1 cellular context compared by ENCODE assay signal in the genomic region with DNA sequence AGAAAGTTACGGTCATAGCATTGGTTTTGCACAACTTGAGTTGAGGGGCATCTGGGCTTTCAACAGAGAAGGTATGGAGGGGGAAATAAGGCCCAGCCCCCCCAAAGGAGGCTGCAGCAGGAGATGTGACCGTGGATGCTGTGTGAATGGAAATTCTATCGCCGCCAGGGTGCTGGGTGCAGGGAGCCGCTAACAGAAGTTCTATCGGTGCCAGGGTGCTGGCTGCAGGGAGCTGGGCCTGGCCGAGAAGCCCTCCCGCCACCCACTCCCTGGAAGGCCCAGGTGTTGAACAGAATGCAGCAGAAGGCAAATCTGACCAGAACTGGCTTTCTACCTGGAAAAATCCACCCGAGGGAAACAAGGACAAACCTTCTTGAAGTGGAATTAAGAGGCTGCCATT.
TF ChIP-seq lines count a peak whose summit lies in the region.

No MANE protein-coding gene starts in this region.

TF ChIP-seq in WTC11, 78 proteins besides CTCF, POLR2A, EP300 and RAD21 (continued from another document):
- TF ChIP-seq, protein P1, sequence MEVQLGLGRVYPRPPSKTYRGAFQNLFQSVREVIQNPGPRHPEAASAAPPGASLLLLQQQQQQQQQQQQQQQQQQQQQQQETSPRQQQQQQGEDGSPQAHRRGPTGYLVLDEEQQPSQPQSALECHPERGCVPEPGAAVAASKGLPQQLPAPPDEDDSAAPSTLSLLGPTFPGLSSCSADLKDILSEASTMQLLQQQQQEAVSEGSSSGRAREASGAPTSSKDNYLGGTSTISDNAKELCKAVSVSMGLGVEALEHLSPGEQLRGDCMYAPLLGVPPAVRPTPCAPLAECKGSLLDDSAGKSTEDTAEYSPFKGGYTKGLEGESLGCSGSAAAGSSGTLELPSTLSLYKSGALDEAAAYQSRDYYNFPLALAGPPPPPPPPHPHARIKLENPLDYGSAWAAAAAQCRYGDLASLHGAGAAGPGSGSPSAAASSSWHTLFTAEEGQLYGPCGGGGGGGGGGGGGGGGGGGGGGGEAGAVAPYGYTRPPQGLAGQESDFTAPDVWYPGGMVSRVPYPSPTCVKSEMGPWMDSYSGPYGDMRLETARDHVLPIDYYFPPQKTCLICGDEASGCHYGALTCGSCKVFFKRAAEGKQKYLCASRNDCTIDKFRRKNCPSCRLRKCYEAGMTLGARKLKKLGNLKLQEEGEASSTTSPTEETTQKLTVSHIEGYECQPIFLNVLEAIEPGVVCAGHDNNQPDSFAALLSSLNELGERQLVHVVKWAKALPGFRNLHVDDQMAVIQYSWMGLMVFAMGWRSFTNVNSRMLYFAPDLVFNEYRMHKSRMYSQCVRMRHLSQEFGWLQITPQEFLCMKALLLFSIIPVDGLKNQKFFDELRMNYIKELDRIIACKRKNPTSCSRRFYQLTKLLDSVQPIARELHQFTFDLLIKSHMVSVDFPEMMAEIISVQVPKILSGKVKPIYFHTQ (CRISPR knock-in tag; IDR thresholded peaks at IDR 0.05), result no peak
- TF ChIP-seq CREB1 (CRISPR knock-in tag; IDR thresholded peaks at IDR 0.05) (no peak), RORB (CRISPR knock-in tag; IDR thresholded peaks at IDR 0.05) (no peak), GRHL2 (CRISPR knock-in tag; IDR thresholded peaks at IDR 0.05; ENCODE audit: insufficient replicate concordance, severe bottlenecking) (no peak), ATF1 (CRISPR knock-in tag; IDR thresholded peaks at IDR 0.05) (no peak), TEAD4 (CRISPR knock-in tag; IDR thresholded peaks at IDR 0.05) (no peak), SMAD3 (CRISPR knock-in tag; IDR thresholded peaks at IDR 0.05; ENCODE audit: borderline replicate concordance) (no peak), KAT7 (CRISPR knock-in tag; IDR thresholded peaks at IDR 0.05; ENCODE audit: borderline replicate concordance) (no peak)
- TF ChIP-seq, protein P2, sequence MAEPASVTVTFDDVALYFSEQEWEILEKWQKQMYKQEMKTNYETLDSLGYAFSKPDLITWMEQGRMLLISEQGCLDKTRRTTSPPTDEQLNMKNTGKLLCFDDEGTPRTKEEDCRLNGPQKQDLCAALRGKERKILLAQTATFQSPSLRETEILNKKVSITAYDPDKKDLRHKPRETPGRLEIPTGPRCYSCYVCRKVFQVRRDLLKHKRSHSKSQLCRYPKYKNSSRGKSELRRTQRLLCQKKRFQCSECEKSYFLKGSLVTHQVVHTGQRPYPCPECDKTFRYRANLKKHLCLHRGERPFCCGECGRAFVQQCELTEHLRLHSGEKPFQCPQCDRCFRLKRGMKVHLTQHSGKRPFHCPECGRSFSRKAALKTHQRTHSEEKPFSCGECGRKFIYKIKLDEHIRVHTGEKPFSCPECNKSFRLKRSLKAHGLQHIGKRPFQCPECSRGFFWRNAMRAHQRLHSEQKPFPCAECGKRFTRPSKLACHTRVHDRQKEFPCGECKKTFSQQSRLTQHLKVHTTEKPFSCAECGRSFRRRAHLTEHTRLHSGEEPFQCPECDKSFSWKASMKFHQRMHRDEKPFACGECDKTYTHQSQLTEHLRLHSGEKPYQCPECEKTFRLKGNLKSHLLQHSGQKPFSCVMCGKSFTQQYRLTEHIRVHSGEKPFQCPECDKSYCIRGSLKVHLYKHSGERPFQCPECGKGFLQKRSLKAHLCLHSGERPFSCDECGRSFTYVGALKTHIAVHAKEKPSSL (CRISPR knock-in tag; conservative IDR thresholded peaks at IDR 0.05), result no peak
- TF ChIP-seq, protein P3, sequence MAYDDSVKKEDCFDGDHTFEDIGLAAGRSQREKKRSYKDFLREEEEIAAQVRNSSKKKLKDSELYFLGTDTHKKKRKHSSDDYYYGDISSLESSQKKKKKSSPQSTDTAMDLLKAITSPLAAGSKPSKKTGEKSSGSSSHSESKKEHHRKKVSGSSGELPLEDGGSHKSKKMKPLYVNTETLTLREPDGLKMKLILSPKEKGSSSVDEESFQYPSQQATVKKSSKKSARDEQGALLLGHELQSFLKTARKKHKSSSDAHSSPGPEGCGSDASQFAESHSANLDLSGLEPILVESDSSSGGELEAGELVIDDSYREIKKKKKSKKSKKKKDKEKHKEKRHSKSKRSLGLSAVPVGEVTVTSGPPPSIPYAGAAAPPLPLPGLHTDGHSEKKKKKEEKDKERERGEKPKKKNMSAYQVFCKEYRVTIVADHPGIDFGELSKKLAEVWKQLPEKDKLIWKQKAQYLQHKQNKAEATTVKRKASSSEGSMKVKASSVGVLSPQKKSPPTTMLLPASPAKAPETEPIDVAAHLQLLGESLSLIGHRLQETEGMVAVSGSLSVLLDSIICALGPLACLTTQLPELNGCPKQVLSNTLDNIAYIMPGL (CRISPR knock-in tag; IDR thresholded peaks at IDR 0.05), result no peak
- TF ChIP-seq, protein P4, sequence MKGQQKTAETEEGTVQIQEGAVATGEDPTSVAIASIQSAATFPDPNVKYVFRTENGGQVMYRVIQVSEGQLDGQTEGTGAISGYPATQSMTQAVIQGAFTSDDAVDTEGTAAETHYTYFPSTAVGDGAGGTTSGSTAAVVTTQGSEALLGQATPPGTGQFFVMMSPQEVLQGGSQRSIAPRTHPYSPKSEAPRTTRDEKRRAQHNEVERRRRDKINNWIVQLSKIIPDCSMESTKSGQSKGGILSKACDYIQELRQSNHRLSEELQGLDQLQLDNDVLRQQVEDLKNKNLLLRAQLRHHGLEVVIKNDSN (CRISPR knock-in tag; IDR thresholded peaks at IDR 0.05), result no peak
- TF ChIP-seq, protein P5, sequence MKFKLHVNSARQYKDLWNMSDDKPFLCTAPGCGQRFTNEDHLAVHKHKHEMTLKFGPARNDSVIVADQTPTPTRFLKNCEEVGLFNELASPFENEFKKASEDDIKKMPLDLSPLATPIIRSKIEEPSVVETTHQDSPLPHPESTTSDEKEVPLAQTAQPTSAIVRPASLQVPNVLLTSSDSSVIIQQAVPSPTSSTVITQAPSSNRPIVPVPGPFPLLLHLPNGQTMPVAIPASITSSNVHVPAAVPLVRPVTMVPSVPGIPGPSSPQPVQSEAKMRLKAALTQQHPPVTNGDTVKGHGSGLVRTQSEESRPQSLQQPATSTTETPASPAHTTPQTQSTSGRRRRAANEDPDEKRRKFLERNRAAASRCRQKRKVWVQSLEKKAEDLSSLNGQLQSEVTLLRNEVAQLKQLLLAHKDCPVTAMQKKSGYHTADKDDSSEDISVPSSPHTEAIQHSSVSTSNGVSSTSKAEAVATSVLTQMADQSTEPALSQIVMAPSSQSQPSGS (CRISPR knock-in tag; IDR thresholded peaks at IDR 0.05; ENCODE audit: borderline replicate concordance, low read depth), result no peak
